Comparison of ENCODE assay signal across 29 cellular contexts in the genomic region with DNA sequence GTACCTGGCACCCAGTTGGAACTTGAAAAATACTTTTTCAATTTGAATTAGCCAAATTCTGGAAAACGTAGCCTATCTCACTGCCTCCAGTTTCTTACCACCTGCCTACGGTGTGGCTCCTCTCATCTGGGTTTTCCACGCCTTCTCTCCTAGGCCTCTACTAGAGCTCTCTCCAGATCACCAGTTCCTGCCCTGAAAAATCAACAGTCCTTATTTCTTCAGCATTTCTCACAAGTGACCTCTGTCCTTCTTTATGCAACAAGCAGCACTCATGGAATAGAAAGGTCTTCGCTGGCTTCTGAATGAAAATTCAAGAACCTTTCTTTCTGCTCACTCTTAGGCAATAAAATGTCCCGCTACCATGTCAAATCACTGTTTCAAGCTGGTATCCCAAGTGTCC.
"Had no signal": no experiment of that assay in that cellular context is flagged by ENCODE, and none has a peak within 500 bp of the region (broad histone marks: within the 10 kb centered on the region; RNA-seq: fewer than 3 reads in every experiment).

No MANE protein-coding gene starts in this region.

- H3K36me3 ChIP-seq: neutrophil, pancreas, right lobe of liver, sigmoid colon, stomach, suprapubic skin, tibial artery, transverse colon, upper lobe of right lung, uterus had no signal

- H3K27me3 ChIP-seq: neutrophil, pancreas, right lobe of liver, sigmoid colon, stomach, suprapubic skin, testis, tibial artery, transverse colon, upper lobe of right lung, uterus had no signal

- H3K4me1 Mint-ChIP-seq: natural killer cell; nephron; stimulated activated effector memory CD8-positive, alpha-beta T cell treated with anti-CD3 and anti-CD28 coated beads, Interleukin-12 subunit alpha, Interleukin-12 subunit beta, amount 100 ng/mL, for 72 hours had no signal

- H3K4me3 Mint-ChIP-seq: naive thymus-derived CD4-positive, alpha-beta T cell; natural killer cell; nephron; neural crest cell; stimulated activated effector memory CD8-positive, alpha-beta T cell treated with anti-CD3 and anti-CD28 coated beads, Interleukin-12 subunit alpha, Interleukin-12 subunit beta, amount 100 ng/mL, for 72 hours; stimulated activated naive B cell treated with anti-CD40 and anti-IgM and Interleukin-4, amounts not matched to agents 10 μg/mL and 1 μg/mL and 100 μg/mL, for 72 hours; stimulated activated naive CD8-positive, alpha-beta T cell treated with anti-CD3 and anti-CD28 coated beads, Interleukin-15, Interleukin-2, amounts not matched to agents 100 ng/mL and 50 ng/mL, for 24 hours; type B pancreatic cell had no signal

- H3K27me3 Mint-ChIP-seq: stimulated activated naive B cell treated with anti-CD40 and anti-IgM and Interleukin-4, amounts not matched to agents 10 μg/mL and 1 μg/mL and 100 μg/mL, for 72 hours had no signal

- H3K27ac Mint-ChIP-seq: naive thymus-derived CD4-positive, alpha-beta T cell; natural killer cell; nephron; stimulated activated effector memory CD8-positive, alpha-beta T cell treated with anti-CD3 and anti-CD28 coated beads, Interleukin-12 subunit alpha, Interleukin-12 subunit beta, amount 100 ng/mL, for 72 hours; stimulated activated naive B cell treated with anti-CD40 and anti-IgM and Interleukin-4, amounts not matched to agents 10 μg/mL and 1 μg/mL and 100 μg/mL, for 72 hours; stimulated activated naive CD8-positive, alpha-beta T cell treated with anti-CD3 and anti-CD28 coated beads, Interleukin-15, Interleukin-2, amounts not matched to agents 100 ng/mL and 50 ng/mL, for 24 hours; type B pancreatic cell had no signal

- H3K27ac ChIP-seq: neutrophil, pancreas, psoas muscle, right lobe of liver, sigmoid colon, stomach, suprapubic skin, testis, tibial artery, transverse colon, upper lobe of right lung, uterus had no signal

- DNase-seq: naive thymus-derived CD4-positive, alpha-beta T cell; natural killer cell; nucleus accumbens; pancreas; psoas muscle; right cardiac atrium; right lobe of liver; sigmoid colon; small intestine; stimulated activated CD4-positive, alpha-beta T cell treated with anti-CD3 and anti-CD28 coated beads, Interleukin-15, amount 100 ng/mL, for 24 hours; stimulated activated CD4-positive, alpha-beta T cell treated with anti-CD3 and anti-CD28 coated beads, Interleukin-2, amount 100 ng/mL, for 24 hours; stimulated activated CD4-positive, alpha-beta T cell treated with anti-CD3 and anti-CD28 coated beads, Interleukin-2, amount 100 ng/mL, for 48 hours; stimulated activated CD4-positive, alpha-beta T cell treated with anti-CD3 and anti-CD28 coated beads, Interleukin-4, amount 100 ng/mL, for 24 hours; stimulated activated naive B cell treated with anti-CD40 and anti-IgM and Interleukin-4, amounts not matched to agents 10 μg/mL and 1 μg/mL and 100 μg/mL, for 72 hours; stimulated activated naive CD4-positive, alpha-beta T cell treated with Interleukin-2 at 50 U/mL for 16 hours; stomach; substantia nigra; testis; tibial artery; transverse colon; upper lobe of right lung; uterus had no signal

- H3K4me3 ChIP-seq: pancreas, psoas muscle, right lobe of liver, sigmoid colon, stomach, suprapubic skin, testis, tibial artery, transverse colon, upper lobe of right lung, uterus had no signal

- H3K4me1 ChIP-seq: pancreas, psoas muscle, right lobe of liver, sigmoid colon, stomach, suprapubic skin, testis, upper lobe of right lung, uterus had no signal

- H3K9me3 ChIP-seq: neutrophil, pancreas, psoas muscle, right lobe of liver, sigmoid colon, stomach, suprapubic skin, testis, tibial artery, transverse colon, upper lobe of right lung, uterus had no signal

- ATAC-seq: naive thymus-derived CD4-positive, alpha-beta T cell; natural killer cell; pancreas; psoas muscle; right cardiac atrium; right lobe of liver; stimulated activated effector memory CD8-positive, alpha-beta T cell treated with anti-CD3 and anti-CD28 coated beads, Interleukin-12 subunit alpha, Interleukin-12 subunit beta, amount 100 ng/mL, for 72 hours; stimulated activated naive B cell treated with anti-CD40 and anti-IgM and Interleukin-4, amounts not matched to agents 10 μg/mL and 1 μg/mL and 100 μg/mL, for 72 hours; upper lobe of right lung had no signal

- H3K9me3 Mint-ChIP-seq: naive thymus-derived CD4-positive, alpha-beta T cell; natural killer cell; nephron; neural crest cell; stimulated activated effector memory CD8-positive, alpha-beta T cell treated with anti-CD3 and anti-CD28 coated beads, Interleukin-12 subunit alpha, Interleukin-12 subunit beta, amount 100 ng/mL, for 72 hours; stimulated activated naive B cell treated with anti-CD40 and anti-IgM and Interleukin-4, amounts not matched to agents 10 μg/mL and 1 μg/mL and 100 μg/mL, for 72 hours; stimulated activated naive CD8-positive, alpha-beta T cell treated with anti-CD3 and anti-CD28 coated beads, Interleukin-15, Interleukin-2, amounts not matched to agents 100 ng/mL and 50 ng/mL, for 24 hours; type B pancreatic cell had no signal

- H3K36me3 Mint-ChIP-seq: naive thymus-derived CD4-positive, alpha-beta T cell; natural killer cell; stimulated activated effector memory CD8-positive, alpha-beta T cell treated with anti-CD3 and anti-CD28 coated beads, Interleukin-12 subunit alpha, Interleukin-12 subunit beta, amount 100 ng/mL, for 72 hours; type B pancreatic cell had no signal
